Comparison of ENCODE assay signal across 14 cellular contexts in genomic region chr10:84563355-84563754, GRCh38.
DNase-seq lines count a peak whose midpoint lies in the region; ATAC-seq lines count a peak whose summit lies in the region.
"Had no signal": no experiment of that assay in that cellular context is flagged by ENCODE, and none has a peak within 500 bp of the region (broad histone marks: within the 10 kb centered on the region; RNA-seq: fewer than 3 reads in every experiment).

No MANE protein-coding gene starts in this region.

- intact Hi-C loops in activated T-helper 1 cell treated with anti-CD3 and anti-CD28 coated beads, Interleukin-12 subunit alpha, Interleukin-12 subunit beta, Interleukin-2, Interleukin-4 antibody, amounts not matched to agents 30 ng/mL and 10 ng/mL and 1 ng/mL, durations not matched to agents 14 hours and 24 hours and 36 hours (cut with micrococcal nuclease) = no loop called here
- intact Hi-C loops in sciatic nerve (cut with DNase I) = no loop called here

- peak; percentile 56 for DNase-seq in NCI-H748 treated with DMSO at 0.1 percent for 48 hours (lab: John Stamatoyannopoulos, UW)
- DNase-seq in ACHN = no peak
- DNase-seq in SW 1271 (lab: John Stamatoyannopoulos, UW) = no peak
- no peak for DNase-seq in activated T-helper 1 cell treated with anti-CD3 and anti-CD28 coated beads, Interleukin-12 subunit alpha, Interleukin-12 subunit beta, Interleukin-2, Interleukin-4 antibody, amounts not matched to agents 30 ng/mL and 10 ng/mL and 1 ng/mL, durations not matched to agents 14 hours and 24 hours and 36 hours (ENCODE audit: low spot score)
- no peak for DNase-seq in sciatic nerve (ENCODE audit: low spot score)
- DNase-seq: activated CD4-positive, alpha-beta memory T cell treated with anti-CD3 and anti-CD28 coated beads for 36 hours; activated naive CD4-positive, alpha-beta T cell treated with anti-CD3 and anti-CD28 coated beads, Interleukin-2, amount 50 U/mL, for 16 hours; islet precursor cell; naive thymus-derived CD8-positive, alpha-beta T cell; NCI-H774; upper lobe of right lung had no signal

- H3K27me3 Mint-ChIP-seq in activated T-helper 1 cell treated with anti-CD3 and anti-CD28 coated beads, Interleukin-12 subunit alpha, Interleukin-12 subunit beta, Interleukin-2, Interleukin-4 antibody, amounts not matched to agents 30 ng/mL and 10 ng/mL and 1 ng/mL, durations not matched to agents 14 hours and 24 hours and 36 hours (ENCODE audit: insufficient read depth) = peaks cover 21% of the 10 kb centered on the region

- H3K9me3 Mint-ChIP-seq in activated T-helper 1 cell treated with anti-CD3 and anti-CD28 coated beads, Interleukin-12 subunit alpha, Interleukin-12 subunit beta, Interleukin-2, Interleukin-4 antibody, amounts not matched to agents 30 ng/mL and 10 ng/mL and 1 ng/mL, durations not matched to agents 14 hours and 24 hours and 36 hours = no peaks in the 10 kb centered on the region
- H3K9me3 Mint-ChIP-seq: activated CD4-positive, alpha-beta memory T cell treated with anti-CD3 and anti-CD28 coated beads for 36 hours; naive thymus-derived CD8-positive, alpha-beta T cell had no signal

- no peak overlapping the region for H3K27ac Mint-ChIP-seq in activated T-helper 1 cell treated with anti-CD3 and anti-CD28 coated beads, Interleukin-12 subunit alpha, Interleukin-12 subunit beta, Interleukin-2, Interleukin-4 antibody, amounts not matched to agents 30 ng/mL and 10 ng/mL and 1 ng/mL, durations not matched to agents 14 hours and 24 hours and 36 hours
- H3K27ac Mint-ChIP-seq: activated CD4-positive, alpha-beta memory T cell treated with anti-CD3 and anti-CD28 coated beads for 36 hours; naive thymus-derived CD8-positive, alpha-beta T cell had no signal

- peak; percentile 92 for ATAC-seq in GM18861 (IDR thresholded peaks at IDR 0.05; ENCODE audit: unreplicated experiment)
- ATAC-seq in GM21447 (IDR thresholded peaks at IDR 0.05; ENCODE audit: unreplicated experiment) = peak; percentile 86
- peak; percentile 87 for ATAC-seq in HG03095 (IDR thresholded peaks at IDR 0.05; ENCODE audit: unreplicated experiment)
- ATAC-seq in sciatic nerve = no peak
- ATAC-seq: naive thymus-derived CD8-positive, alpha-beta T cell; upper lobe of right lung had no signal

- no peak overlapping the region for H3K4me3 Mint-ChIP-seq in activated T-helper 1 cell treated with anti-CD3 and anti-CD28 coated beads, Interleukin-12 subunit alpha, Interleukin-12 subunit beta, Interleukin-2, Interleukin-4 antibody, amounts not matched to agents 30 ng/mL and 10 ng/mL and 1 ng/mL, durations not matched to agents 14 hours and 24 hours and 36 hours
- H3K4me3 Mint-ChIP-seq: activated CD4-positive, alpha-beta memory T cell treated with anti-CD3 and anti-CD28 coated beads for 36 hours; naive thymus-derived CD8-positive, alpha-beta T cell had no signal

- H3K36me3 Mint-ChIP-seq in activated T-helper 1 cell treated with anti-CD3 and anti-CD28 coated beads, Interleukin-12 subunit alpha, Interleukin-12 subunit beta, Interleukin-2, Interleukin-4 antibody, amounts not matched to agents 30 ng/mL and 10 ng/mL and 1 ng/mL, durations not matched to agents 14 hours and 24 hours and 36 hours (ENCODE audit: low read depth) = no peaks in the 10 kb centered on the region
- H3K36me3 Mint-ChIP-seq: activated CD4-positive, alpha-beta memory T cell treated with anti-CD3 and anti-CD28 coated beads for 36 hours; naive thymus-derived CD8-positive, alpha-beta T cell had no signal

- no peaks in the 10 kb centered on the region for H3K4me1 Mint-ChIP-seq in activated T-helper 1 cell treated with anti-CD3 and anti-CD28 coated beads, Interleukin-12 subunit alpha, Interleukin-12 subunit beta, Interleukin-2, Interleukin-4 antibody, amounts not matched to agents 30 ng/mL and 10 ng/mL and 1 ng/mL, durations not matched to agents 14 hours and 24 hours and 36 hours (ENCODE audit: low read depth)

- in situ Hi-C loops in ACHN (cut with HindIII; ENCODE audit: low pct_ligation_motif_present, low pct_unique_long_range_greater_than_20kb, low sequenced_read_pairs) = no loop called here
